In the genomic region with DNA sequence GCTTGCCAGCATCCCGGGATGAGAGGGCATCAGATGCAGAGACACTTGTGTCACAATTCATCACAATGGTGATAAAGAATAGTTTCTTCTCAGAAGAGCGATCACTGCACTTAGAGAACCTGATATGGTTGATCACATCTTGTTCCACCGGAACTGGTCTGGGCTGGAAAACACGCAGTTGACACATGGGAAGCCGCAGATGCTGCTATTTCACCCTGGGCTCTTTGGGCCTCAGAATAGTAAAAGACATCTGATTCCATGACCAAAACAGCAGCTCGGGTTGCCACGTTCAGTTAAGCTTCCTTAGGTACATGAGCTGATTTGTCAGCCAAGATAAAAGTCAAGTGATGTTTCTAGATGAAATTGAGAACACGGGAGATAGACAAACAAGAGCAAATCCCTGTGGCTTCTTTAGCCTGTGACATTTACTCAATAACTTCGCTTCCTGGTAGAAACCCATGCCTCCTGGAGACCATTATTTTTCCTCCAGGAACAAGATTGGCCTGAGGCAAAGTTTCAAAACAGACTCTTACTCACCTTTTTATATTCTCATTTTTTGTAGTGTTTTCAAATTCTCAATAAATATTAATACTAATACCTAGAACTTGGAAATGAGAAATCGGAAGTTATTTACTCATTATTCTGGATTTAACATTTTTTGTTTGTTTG, we compare ENCODE assay signal across 18 cellular contexts. TPM values are rescaled to one million over a fixed set of nuclear protein-coding genes. Genes with fewer than 3 reads are reported as not detected.
DNase-seq lines count a peak whose midpoint lies in the region; ATAC-seq and TF ChIP-seq lines count a peak whose summit lies in the region.
"Had no signal": no experiment of that assay in that cellular context is flagged by ENCODE, and none has a peak within 500 bp of the region (broad histone marks: within the 10 kb centered on the region; RNA-seq: fewer than 3 reads in every experiment).

No MANE protein-coding gene starts in this region.

- intact Hi-C loops in gastrocnemius medialis (cut with DNase I; ENCODE audit: low total_unique reads), result loop anchor here (2.0 to 5.0 kb wide), 2 partner anchors 56 to 110 kb away; no protein-coding TSS in a partner anchor

- H3K9ac ChIP-seq in mesendoderm (ENCODE audit: low read length), result no peak overlapping the region

- H3K4me2 ChIP-seq in mesendoderm (ENCODE audit: low read length), result no peak overlapping the region
- H3K4me2 ChIP-seq: A549 had no signal

- H3K79me2 ChIP-seq in mesendoderm (ENCODE audit: control insufficient read depth, insufficient read depth, low read length), result no peaks in the 10 kb centered on the region

- H2BK120ac ChIP-seq in mesendoderm (ENCODE audit: low read depth, low read length), result no peak overlapping the region

- H4K5ac ChIP-seq in mesendoderm (ENCODE audit: low read length), result no peak overlapping the region

- H3K4ac ChIP-seq in mesendoderm (ENCODE audit: low read depth, low read length), result no peak overlapping the region

- ATAC-seq in gastrocnemius medialis, result peak; percentile 82 to 85
- ATAC-seq: A549 had no signal

- DNase-seq in NCI-H510A treated with DMSO at 0.1 percent for 48 hours (lab: John Stamatoyannopoulos, UW) (peak; percentile 26), NCI-H510A (lab: John Stamatoyannopoulos, UW) (no peak), NCI-H69 (lab: John Stamatoyannopoulos, UW) (peak; percentile 24), epithelial cell of esophagus (ENCODE audit: low read depth) (peak; percentile 60), gastrocnemius medialis (peak; percentile 88), OCI-M2 (lab: John Stamatoyannopoulos, UW; ENCODE audit: unreplicated experiment) (no peak), mesendoderm (no peak), NCI-H2107 treated with DMSO at 0.1 percent for 48 hours (lab: John Stamatoyannopoulos, UW; ENCODE audit: unreplicated experiment) (no peak)
- DNase-seq: Caco-2, DMS79, Karpas-422, NCI-H187 treated with DMSO at 0.1 percent for 48 hours, NCI-H345, NCI-H774, Peyer's patch had no signal

- no peak overlapping the region for H3K4me3 ChIP-seq in epithelial cell of esophagus (ENCODE audit: low read length)
- no peak overlapping the region for H3K4me3 ChIP-seq in gastrocnemius medialis
- H3K4me3 ChIP-seq in mesendoderm (ENCODE audit: low read length), result no peak overlapping the region
- H3K4me3 ChIP-seq: A549, Peyer's patch, SJCRH30 had no signal

- no peaks in the 10 kb centered on the region for H3K79me1 ChIP-seq in mesendoderm (ENCODE audit: low read length)

- H2BK5ac ChIP-seq in mesendoderm (ENCODE audit: low read length), result no peak overlapping the region

- no peak overlapping the region for H2AK5ac ChIP-seq in mesendoderm (ENCODE audit: low read length)

- H3K36me3 ChIP-seq in gastrocnemius medialis (no peaks in the 10 kb centered on the region), mesendoderm (ENCODE audit: control insufficient read depth, insufficient read depth, low read length) (no peaks in the 10 kb centered on the region)
- H3K36me3 ChIP-seq: Peyer's patch, SJCRH30 had no signal

- no peaks in the 10 kb centered on the region for H3K27me3 ChIP-seq in gastrocnemius medialis
- H3K27me3 ChIP-seq in mesendoderm (ENCODE audit: insufficient read depth, low read length, poor library complexity), result no peaks in the 10 kb centered on the region
- H3K27me3 ChIP-seq: Peyer's patch had no signal

- no peaks in the 10 kb centered on the region for H3K9me3 ChIP-seq in gastrocnemius medialis
- H3K9me3 ChIP-seq: A549, Caco-2, Peyer's patch, SJCRH30 had no signal

- no peak overlapping the region for H3K18ac ChIP-seq in mesendoderm (ENCODE audit: low read length)

- in situ Hi-C loops in gastrocnemius medialis (cut with MboI; ENCODE audit: low sequenced_read_pairs in 4 of 4), result no loop called here

- no CpG with 5 or more reads among the region's 10 CpGs for WGBS in mesendoderm (ENCODE audit: extremely low coverage, insufficient coverage, low lambda C conversion rate)

- H3K56ac ChIP-seq in mesendoderm (ENCODE audit: low read length), result no peak overlapping the region

- H3K27ac ChIP-seq in gastrocnemius medialis, result peak overlapping the region; percentile 85 to 94 (median 90)
- H3K27ac ChIP-seq in mesendoderm (ENCODE audit: low read depth, low read length), result no peak overlapping the region
- H3K27ac ChIP-seq: A549, Peyer's patch, SJCRH30 had no signal

- H3K23ac ChIP-seq in mesendoderm (ENCODE audit: low read length), result no peak overlapping the region

- no peak overlapping the region for H2BK15ac ChIP-seq in mesendoderm (replicated peaks; ENCODE audit: low read depth)

- TF ChIP-seq POLR2A in gastrocnemius medialis (IDR thresholded peaks at IDR 0.05), result peak in 1 of 2 donors; percentile 26

- no peak for TF ChIP-seq CTCF in epithelial cell of esophagus (IDR thresholded peaks at IDR 0.05; ENCODE audit: insufficient read depth, low read depth, low read length, missing control alignments)
- no peak for TF ChIP-seq CTCF in gastrocnemius medialis (IDR thresholded peaks at IDR 0.05 in 4 of 5, conservative IDR thresholded peaks at IDR 0.05 in 1 of 5)

- peaks cover 32 to 35% of the 10 kb centered on the region in 2 donors for H3K4me1 ChIP-seq in gastrocnemius medialis
- H3K4me1 ChIP-seq in mesendoderm (ENCODE audit: control insufficient read depth, low read depth, low read length), result no peaks in the 10 kb centered on the region
- H3K4me1 ChIP-seq: A549, Caco-2, Peyer's patch had no signal

- no peak overlapping the region for H4K8ac ChIP-seq in mesendoderm (ENCODE audit: low read depth, low read length)

RNA-seq across cellular contexts. Expression of a gene that starts 20.4 kb away (rescaled TPM):
- total RNA-seq in gastrocnemius medialis, result 10 to 100 TPM in 1 of 4 donors, 1 to 10 TPM in 2, under 1 TPM in 1; 0.25 to 35.6 (median 4.8) TPM
- 2.0 TPM for polyA plus RNA-seq in mesendoderm (2013, experiment 1 of 2)
- 1.6 TPM for polyA plus RNA-seq in mesendoderm (2013, experiment 2 of 2)
- total RNA-seq: SJCRH30 had no signal
- polyA plus RNA-seq: CD14-positive monocyte had no signal

RNA-seq across cellular contexts. Expression of a gene that starts 59.4 kb away (rescaled TPM):
- total RNA-seq in gastrocnemius medialis, result 10 to 100 TPM; 16.5 to 27.5 (median 19.0) TPM
- 46.8 TPM for polyA plus RNA-seq in mesendoderm (2013, experiment 1 of 2)
- polyA plus RNA-seq in mesendoderm (2013, experiment 2 of 2), result 46.8 TPM

RNA-seq across cellular contexts. Expression of a gene that starts 59.5 kb away (rescaled TPM):
- total RNA-seq in gastrocnemius medialis, result 1 to 10 TPM; 2.4 to 5.9 (median 5.2) TPM
- 25.0 TPM for polyA plus RNA-seq in mesendoderm (2013, experiment 1 of 2)
- 25.0 TPM for polyA plus RNA-seq in mesendoderm (2013, experiment 2 of 2)

Comparison
In these comparisons a context has a peak if more than half of its experiments do, and no peak if none do; other contexts are left out.
1. DNase-seq: peak in NCI-H510A treated with DMSO at 0.1 percent for 48 hours (single experiment), NCI-H69 (single experiment), epithelial cell of esophagus (single experiment) and gastrocnemius medialis (2 of 2); none in NCI-H510A (single experiment), OCI-M2 (single experiment), mesendoderm (single experiment) and NCI-H2107 treated with DMSO at 0.1 percent for 48 hours (single experiment).